32 cellular contexts compared by ENCODE assay signal in genomic region chr6:143821359-143821758, GRCh38. TPM values are rescaled to one million over a fixed set of nuclear protein-coding genes. Genes with fewer than 3 reads are reported as not detected.
"Had no signal": no experiment of that assay in that cellular context is flagged by ENCODE, and none has a peak within 500 bp of the region (broad histone marks: within the 10 kb centered on the region; RNA-seq: fewer than 3 reads in every experiment).

No MANE protein-coding gene starts in this region.

- H3K27ac ChIP-seq: brain microvascular endothelial cell, PC-9 had no signal

- H3K9me3 Mint-ChIP-seq: activated CD4-positive, alpha-beta T cell treated with anti-CD3 and anti-CD28 coated beads, Interleukin-2, amount 10 ng/mL, durations not matched to agents 7 days and 5 days; activated naive CD8-positive, alpha-beta T cell treated with anti-CD3 and anti-CD28 coated beads for 36 hours; activated T-cell treated with anti-CD3 and anti-CD28 coated beads, Interleukin-2, amount 50 U/mL, for 24 hours had no signal

- H3K27ac Mint-ChIP-seq: activated CD4-positive, alpha-beta T cell treated with anti-CD3 and anti-CD28 coated beads for 36 hours; activated CD4-positive, alpha-beta T cell treated with anti-CD3 and anti-CD28 coated beads, Interleukin-2, amount 10 ng/mL, durations not matched to agents 7 days and 5 days; activated CD8-positive, alpha-beta T cell treated with anti-CD3 and anti-CD28 coated beads, Interleukin-2, amount 10 ng/mL, durations not matched to agents 7 days and 5 days; activated naive CD8-positive, alpha-beta T cell treated with anti-CD3 and anti-CD28 coated beads for 36 hours; activated T-cell treated with anti-CD3 and anti-CD28 coated beads, Interleukin-2, amount 50 U/mL, for 24 hours had no signal

- H3K4me3 ChIP-seq: PC-9 had no signal

- H3K27me3 Mint-ChIP-seq: activated CD4-positive, alpha-beta T cell treated with anti-CD3 and anti-CD28 coated beads for 36 hours; activated CD4-positive, alpha-beta T cell treated with anti-CD3 and anti-CD28 coated beads, Interleukin-2, amount 10 ng/mL, durations not matched to agents 7 days and 5 days; activated naive CD8-positive, alpha-beta T cell treated with anti-CD3 and anti-CD28 coated beads for 36 hours; activated T-cell treated with anti-CD3 and anti-CD28 coated beads, Interleukin-2, amount 50 U/mL, for 24 hours had no signal

- H3K4me1 Mint-ChIP-seq: activated CD4-positive, alpha-beta T cell treated with anti-CD3 and anti-CD28 coated beads for 36 hours; activated CD4-positive, alpha-beta T cell treated with anti-CD3 and anti-CD28 coated beads, Interleukin-2, amount 10 ng/mL, durations not matched to agents 7 days and 5 days; activated naive CD8-positive, alpha-beta T cell treated with anti-CD3 and anti-CD28 coated beads for 36 hours had no signal

- H3K4me3 Mint-ChIP-seq: activated CD4-positive, alpha-beta T cell treated with anti-CD3 and anti-CD28 coated beads for 36 hours; activated CD4-positive, alpha-beta T cell treated with anti-CD3 and anti-CD28 coated beads, Interleukin-2, amount 10 ng/mL, durations not matched to agents 7 days and 5 days; activated CD8-positive, alpha-beta T cell treated with anti-CD3 and anti-CD28 coated beads, Interleukin-2, amount 10 ng/mL, durations not matched to agents 7 days and 5 days; activated naive CD8-positive, alpha-beta T cell treated with anti-CD3 and anti-CD28 coated beads for 36 hours; activated T-cell treated with anti-CD3 and anti-CD28 coated beads, Interleukin-2, amount 50 U/mL, for 24 hours had no signal

- ATAC-seq: activated CD4-positive, alpha-beta T cell treated with anti-CD3 and anti-CD28 coated beads for 36 hours; activated CD4-positive, CD25-positive, alpha-beta regulatory T cell treated with anti-CD3 and anti-CD28 coated beads, Interleukin-2, amount 50 U/mL, for 24 hours; activated CD8-positive, alpha-beta T cell treated with anti-CD3 and anti-CD28 coated beads, Interleukin-2, amount 10 ng/mL, durations not matched to agents 7 days and 5 days had no signal

- DNase-seq: activated CD4-positive, alpha-beta T cell treated with anti-CD3 and anti-CD28 coated beads for 36 hours; activated CD4-positive, alpha-beta T cell treated with anti-CD3 and anti-CD28 coated beads, Interleukin-2, amount 10 ng/mL, durations not matched to agents 7 days and 5 days; activated CD4-positive, alpha-beta T cell treated with anti-CD3 and anti-CD28 coated beads, Interleukin-2, amount 50 U/mL, for 48 hours; activated CD8-positive, alpha-beta T cell treated with anti-CD3 and anti-CD28 coated beads, Interleukin-2, amount 10 ng/mL, durations not matched to agents 7 days and 5 days; activated effector memory CD4-positive, alpha-beta T cell treated with anti-CD3 and anti-CD28 coated beads, Interleukin-2, amount 50 U/mL, for 16 hours; activated naive CD4-positive, alpha-beta T cell; activated naive CD4-positive, alpha-beta T cell treated with anti-CD3 and anti-CD28 coated beads, Interleukin-2, amount 50 U/mL, for 16 hours; activated naive CD8-positive, alpha-beta T cell treated with anti-CD3 and anti-CD28 coated beads for 36 hours; activated T-cell treated with anti-CD3 and anti-CD28 coated beads, Interleukin-2, amount 50 U/mL, for 24 hours; amniotic stem cell; aorta; brain microvascular endothelial cell; central memory CD4-positive, alpha-beta T cell; NCI-H1092 treated with DMSO at 0.1 percent for 48 hours; NCI-H1417; NCI-H146; NCI-H187; NCI-H2029 treated with DMSO at 0.1 percent for 48 hours; NCI-H2107; NCI-H2171; NCI-H510A; NCI-H526; NCI-H748 treated with DMSO at 0.1 percent for 48 hours; NK-92 treated with Interleukin-12 subunit alpha and Interleukin-12 subunit beta, amount 100 ng/mL, for 24 hours; PC-9; Right ventricle myocardium superior; SW 1271; T-helper 1 cell had no signal

RNA-seq across cellular contexts. Expression of gene ZC2HC1B, which starts 42.9 kb away (rescaled TPM):
- total RNA-seq: activated CD4-positive, alpha-beta T cell treated with anti-CD3 and anti-CD28 coated beads for 36 hours; activated CD4-positive, alpha-beta T cell treated with anti-CD3 and anti-CD28 coated beads, Interleukin-2, amount 10 ng/mL, durations not matched to agents 7 days and 5 days; activated CD8-positive, alpha-beta T cell treated with anti-CD3 and anti-CD28 coated beads, Interleukin-2, amount 10 ng/mL, durations not matched to agents 7 days and 5 days; activated naive CD8-positive, alpha-beta T cell treated with anti-CD3 and anti-CD28 coated beads for 36 hours; aorta; M059J; OCI-LY7; PC-9; Right ventricle myocardium superior; T-helper 2 cell treated with Interferon-gamma antibody and Interleukin-4, amounts not matched to agents 100 ng/mL and 5 ng/mL, for 36 hours had no signal
